Comparison of ENCODE assay signal across 8 cellular contexts in the genomic region with DNA sequence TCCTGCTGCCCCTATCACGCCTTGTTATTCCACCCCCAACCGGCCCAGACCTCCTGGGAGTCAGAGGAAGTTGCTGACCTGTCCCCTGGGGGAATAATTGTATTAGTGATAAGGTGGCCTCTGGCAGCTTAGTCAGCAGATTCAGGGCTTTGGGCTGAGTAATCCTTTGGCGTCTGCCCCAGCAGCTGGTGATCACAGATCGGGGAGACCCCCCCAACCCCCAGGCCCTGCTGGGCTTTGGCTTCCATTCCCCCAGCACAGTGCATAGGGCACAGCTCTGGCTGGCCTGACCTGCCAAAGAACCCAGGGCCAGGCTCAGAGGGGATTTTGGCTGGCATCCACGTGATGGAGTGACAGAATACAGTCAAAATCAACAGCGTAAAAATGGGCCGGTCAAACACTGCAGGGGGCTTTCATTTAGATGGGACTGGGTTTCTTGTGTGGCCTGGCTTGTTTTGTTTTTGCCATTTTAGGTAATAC. TPM values are rescaled to one million over a fixed set of nuclear protein-coding genes. Genes with fewer than 3 reads are reported as not detected.
DNase-seq lines count a peak whose midpoint lies in the region; ATAC-seq and TF ChIP-seq lines count a peak whose summit lies in the region.
"Had no signal": no experiment of that assay in that cellular context is flagged by ENCODE, and none has a peak within 500 bp of the region (broad histone marks: within the 10 kb centered on the region; RNA-seq: fewer than 3 reads in every experiment).

No MANE protein-coding gene starts in this region.

- H3K36me3 ChIP-seq in RWPE2 (ENCODE audit: low read depth): no peaks in the 10 kb centered on the region

- peaks cover 5% of the 10 kb centered on the region for H3K4me1 ChIP-seq in RWPE2 (ENCODE audit: insufficient read depth, poor library complexity, severe bottlenecking)

- no peak overlapping the region for H3K4me3 ChIP-seq in RWPE2 (ENCODE audit: severe bottlenecking)
- no peak overlapping the region for H3K4me3 ChIP-seq in fibroblast of mammary gland (ENCODE audit: control insufficient read depth, low read depth, low read length)

- no peaks in the 10 kb centered on the region for H3K27me3 ChIP-seq in RWPE2 (ENCODE audit: insufficient read depth, poor library complexity, severe bottlenecking)

- no peak for TF ChIP-seq CTCF in RWPE2 (IDR thresholded peaks at IDR 0.05; ENCODE audit: poor library complexity, severe bottlenecking)
- no peak for TF ChIP-seq CTCF in fibroblast of mammary gland (conservative IDR thresholded peaks at IDR 0.05; ENCODE audit: control insufficient read depth, insufficient read depth, low read depth, low read length)

- ATAC-seq in RWPE2 (ENCODE audit: low read depth) (peak; percentile 24; the same call in 2 of the 3 replicates), sciatic nerve (peak; percentile 8), GM19397 (IDR thresholded peaks at IDR 0.05; ENCODE audit: unreplicated experiment) (no peak)

- no peak overlapping the region for H3K27ac ChIP-seq in RWPE2 (ENCODE audit: poor library complexity, severe bottlenecking)

- intact Hi-C loops in sciatic nerve (cut with DNase I): loop anchor here (10.0 kb wide), 1 partner anchor 362 kb away; no protein-coding TSS in a partner anchor
- intact Hi-C loops in cardiac septum (cut with DNase I): loop anchor here (10.0 kb wide), 1 partner anchor 348 kb away; no protein-coding TSS in a partner anchor

- DNase-seq in HCEC 1CT (peak; percentile 14), RWPE2 (ENCODE audit: low spot score) (no peak), fibroblast of mammary gland (ENCODE audit: low read depth) (peak; percentile 52), sciatic nerve (ENCODE audit: low spot score) (no peak), cardiac septum (ENCODE audit: low spot score) (no peak), NCI-H345 (lab: John Stamatoyannopoulos, UW) (no peak)

- no peaks in the 10 kb centered on the region for H3K9me3 ChIP-seq in RWPE2 (ENCODE audit: severe bottlenecking)

RNA-seq across cellular contexts. Expression of a gene that starts 3.9 kb away (rescaled TPM):
- total RNA-seq in sciatic nerve: not detected
- total RNA-seq in cardiac septum: not detected
- total RNA-seq: T-helper 2 cell treated with Interferon-gamma antibody and Interleukin-4, amounts not matched to agents 100 ng/mL and 5 ng/mL, for 36 hours had no signal

Comparison
In these comparisons a context has a peak if more than half of its experiments do, and no peak if none do; other contexts are left out.
1. DNase-seq: peak in HCEC 1CT (single experiment) and fibroblast of mammary gland (single experiment); none in RWPE2 (single experiment), sciatic nerve (single experiment), cardiac septum (single experiment) and NCI-H345 (single experiment).